1 cellular context compared by ENCODE assay signal in the genomic region with DNA sequence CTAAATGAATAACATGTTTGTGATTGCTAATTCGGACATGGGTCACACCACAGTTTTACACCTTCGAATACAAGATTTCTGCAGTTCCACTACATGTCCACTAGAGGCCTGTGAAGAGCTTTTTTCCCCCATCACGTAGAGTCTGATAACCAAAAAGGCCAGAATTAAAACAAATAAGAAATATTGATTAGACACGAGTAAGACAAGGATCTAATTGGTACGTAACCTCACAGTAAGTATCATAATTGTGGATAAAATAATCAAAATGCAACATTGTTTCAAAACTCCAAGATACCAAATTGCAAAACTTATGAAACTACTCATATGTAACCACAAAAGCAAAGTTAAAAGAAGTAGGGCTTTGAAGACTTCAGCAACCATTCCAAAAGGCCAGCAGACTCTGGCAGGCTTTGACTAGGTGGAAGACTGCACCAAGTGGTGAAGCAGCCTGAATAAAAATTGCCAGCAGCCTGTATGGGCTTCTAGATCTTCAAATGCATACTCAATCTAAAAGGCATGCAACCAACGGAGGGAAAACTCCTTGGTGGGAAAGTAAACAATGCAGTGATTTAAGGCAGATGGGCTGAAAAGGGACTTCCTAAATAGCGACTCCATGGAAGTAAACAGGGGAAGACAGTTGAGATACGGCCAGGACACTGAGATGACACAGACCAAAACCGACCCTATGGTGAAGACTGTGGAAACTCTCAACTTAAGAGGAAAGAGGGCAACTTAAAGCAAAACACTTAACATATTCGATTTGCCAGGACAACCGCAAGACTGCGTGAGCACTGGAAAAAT.
TF ChIP-seq lines count a peak whose summit lies in the region.

No MANE protein-coding gene starts in this region.

TF ChIP-seq in H1, 55 proteins besides CTCF, POLR2A, EP300 and RAD21:
- TF ChIP-seq EZH2 (IDR thresholded peaks at IDR 0.05; ENCODE audit: low read depth, low read length, severe bottlenecking) (no peak), MAX (IDR thresholded peaks at IDR 0.05) (0 out of 2 replicates have a peak, but pooled peaks have one; percentile 13), FOSL1 (IDR thresholded peaks at IDR 0.05; ENCODE audit: insufficient read depth, low read depth, low read length) (no peak), SRF (IDR thresholded peaks at IDR 0.05; ENCODE audit: low read depth, low read length) (no peak), MAFK (IDR thresholded peaks at IDR 0.05; ENCODE audit: low read depth, low read length) (no peak), E2F6 (IDR thresholded peaks at IDR 0.05) (peak; percentile 88)
